Comparison of ENCODE assay signal across 6 cellular contexts in genomic region chr20:55213653-55214052, GRCh38.
"Had no signal": no experiment of that assay in that cellular context is flagged by ENCODE, and none has a peak within 500 bp of the region (broad histone marks: within the 10 kb centered on the region; RNA-seq: fewer than 3 reads in every experiment).

No MANE protein-coding gene starts in this region.

- FAIRE-seq: HTR-8/SVneo, K562 had no signal

- H3K4me3 ChIP-seq: K562 had no signal

- H3K4me2 ChIP-seq: KMS-11 had no signal

- DNase-seq: Karpas-422, KBM-7 had no signal

- H3K27ac ChIP-seq: HL-60, KMS-11 had no signal

- H3K9ac ChIP-seq: KMS-11 had no signal

- ATAC-seq: K562 had no signal
